26 cellular contexts compared by ENCODE assay signal in genomic region chr10:98432330-98432729, GRCh38. TPM values are rescaled to one million over a fixed set of nuclear protein-coding genes. Genes with fewer than 3 reads are reported as not detected.
A peak's percentile ranks its signal among the peaks of the same experiment; 100 is the strongest.
DNase-seq lines count a peak whose midpoint lies in the region; FAIRE-seq and TF ChIP-seq lines count a peak whose summit lies in the region.
"Had no signal": no experiment of that assay in that cellular context is flagged by ENCODE, and none has a peak within 500 bp of the region (broad histone marks: within the 10 kb centered on the region; RNA-seq: fewer than 3 reads in every experiment).

No MANE protein-coding gene starts in this region.

- H3K36me3 ChIP-seq in mammary epithelial cell (ENCODE audit: insufficient read depth, low read length) (peaks cover 16% of the 10 kb centered on the region), A673 (ENCODE audit: insufficient read depth, low read length, poor library complexity, severe bottlenecking) (peaks cover 7% of the 10 kb centered on the region)
- H3K36me3 ChIP-seq: BE2C had no signal

- no peak overlapping the region for H3K27ac ChIP-seq in mammary epithelial cell (ENCODE audit: insufficient read depth, low read depth, low read length)
- no peak overlapping the region for H3K27ac ChIP-seq in A673 (ENCODE audit: low read depth, low read length, poor library complexity, severe bottlenecking)
- H3K27ac ChIP-seq: 22Rv1; BLaER1 treated with 17β-estradiol and CSF1 and Interleukin-3, amounts not matched to agents 10 nM and 100 nM had no signal

- POLR2A ChIA-PET in MCF 10A (lab: Yijun Ruan, JAX) (no interaction called here), A673 (lab: Charles Lee; ENCODE audit: low non-redundant PET) (no interaction called here)

- no peak overlapping the region for H3K27ac Mint-ChIP-seq in MCF 10A (ENCODE audit: low read depth, unreplicated experiment)
- H3K27ac Mint-ChIP-seq: CD14-positive monocyte; CD4-positive, alpha-beta T cell; GM23338 had no signal

- H3K4me1 ChIP-seq in mammary epithelial cell (ENCODE audit: insufficient read depth, low read length) (no peaks in the 10 kb centered on the region), A673 (ENCODE audit: insufficient read depth, low read length, poor library complexity, severe bottlenecking) (no peaks in the 10 kb centered on the region)
- H3K4me1 ChIP-seq: BE2C, HAP-1 had no signal

- H3K36me3 Mint-ChIP-seq in MCF 10A (ENCODE audit: insufficient read depth, unreplicated experiment) = peaks cover 54% of the 10 kb centered on the region

- H3K4me2 ChIP-seq in mammary epithelial cell (ENCODE audit: insufficient read depth, low read depth, low read length) = no peak overlapping the region
- H3K4me2 ChIP-seq: BLaER1 treated with 17β-estradiol and CSF1 and Interleukin-3, amounts not matched to agents 10 nM and 100 nM; GM23338 had no signal

- CTCF ChIA-PET in mammary epithelial cell (lab: Charles Lee; ENCODE audit: low non-redundant PET) = no interaction called here
- CTCF ChIA-PET in MCF 10A (lab: Yijun Ruan, JAX) = no interaction called here
- CTCF ChIA-PET in A673 (lab: Charles Lee) = no interaction called here

- in situ Hi-C loops in mammary epithelial cell (cut with MboI; ENCODE audit: low sequenced_read_pairs in 2 of 2) = no loop called here

- H3K4me3 ChIP-seq in mammary epithelial cell (replicated peaks in 1 of 3; ENCODE audit: insufficient read depth in 1 of 3, low read depth in 2 of 3, low read length in 3 of 3) (no peak overlapping the region), A673 (ENCODE audit: low read depth, low read length, poor library complexity, severe bottlenecking) (no peak overlapping the region)
- H3K4me3 ChIP-seq: BLaER1 treated with 17β-estradiol and CSF1 and Interleukin-3, amounts not matched to agents 10 nM and 100 nM; GM23338; HAP-1 had no signal

- intact Hi-C loops in mammary epithelial cell (cut with micrococcal nuclease) = no loop called here
- intact Hi-C loops in MCF 10A (cut with micrococcal nuclease) = no loop called here
- intact Hi-C loops in A673 (cut with micrococcal nuclease; ENCODE audit: unreplicated experiment) = no loop called here

- no peak for TF ChIP-seq CTCF in mammary epithelial cell (conservative IDR thresholded peaks at IDR 0.05 in 1 of 2, IDR thresholded peaks at IDR 0.05 in 1 of 2; ENCODE audit: extremely low read depth in 1 of 2, insufficient read depth in 1 of 2, low read depth in 1 of 2, low read length in 2 of 2)
- TF ChIP-seq CTCF in MCF 10A (IDR thresholded peaks at IDR 0.05; ENCODE audit: unreplicated experiment) = no peak
- TF ChIP-seq CTCF in A673 (conservative IDR thresholded peaks at IDR 0.05; ENCODE audit: low read depth, low read length) = no peak

- H3K9ac ChIP-seq in mammary epithelial cell (ENCODE audit: insufficient read depth, low read length) = no peak overlapping the region
- H3K9ac ChIP-seq: BLaER1 treated with 17β-estradiol and CSF1 and Interleukin-3, amounts not matched to agents 10 nM and 100 nM had no signal

- no peak overlapping the region for H3K4me3 Mint-ChIP-seq in MCF 10A (ENCODE audit: unreplicated experiment)
- H3K4me3 Mint-ChIP-seq: CD14-positive monocyte; CD4-positive, alpha-beta T cell; CD8-positive, alpha-beta memory T cell; GM23338 had no signal

- no peaks in the 10 kb centered on the region for H3K27me3 Mint-ChIP-seq in MCF 10A (ENCODE audit: insufficient read depth, unreplicated experiment)
- H3K27me3 Mint-ChIP-seq: CD4-positive, alpha-beta T cell; CD8-positive, alpha-beta memory T cell had no signal

- peak; percentile 26 for FAIRE-seq in endometrium (lab: Jason Lieb, UNC)
- FAIRE-seq: A204.1, D721Med, GM12891, GM18507 had no signal

- no peaks in the 10 kb centered on the region for H4K20me1 ChIP-seq in mammary epithelial cell (ENCODE audit: insufficient read depth, low read length)

- no peaks in the 10 kb centered on the region for H3K9me3 Mint-ChIP-seq in MCF 10A (ENCODE audit: unreplicated experiment)

- no peaks in the 10 kb centered on the region for H3K27me3 ChIP-seq in mammary epithelial cell (ENCODE audit: insufficient read depth, low read length)
- no peaks in the 10 kb centered on the region for H3K27me3 ChIP-seq in A673 (replicated peaks; ENCODE audit: insufficient read depth, low read depth, low read length, poor library complexity)
- H3K27me3 ChIP-seq: BLaER1 treated with 17β-estradiol and CSF1 and Interleukin-3, amounts not matched to agents 10 nM and 100 nM had no signal

- no peak for DNase-seq in mammary epithelial cell
- DNase-seq in MCF 10A (ENCODE audit: unreplicated experiment) = no peak
- no peak for DNase-seq in A673 (ENCODE audit: low spot score)
- DNase-seq in OCI-M1 (lab: John Stamatoyannopoulos, UW) = peak; percentile 19
- no peak for DNase-seq in GM03348 (ENCODE audit: low spot score)
- no peak for DNase-seq in SHP77 (lab: John Stamatoyannopoulos, UW)
- DNase-seq in NCI-H1417 (lab: John Stamatoyannopoulos, UW) = no peak
- DNase-seq: ACHN; AML-193; BE2C; CD4-positive, alpha-beta T cell; CD8-positive, alpha-beta memory T cell; DMS 273 treated with DMSO at 0.1 percent for 48 hours; DMS79; EL; GDM1 had no signal

- H3K9me3 ChIP-seq in mammary epithelial cell (replicated peaks; ENCODE audit: insufficient read depth, low read length) (no peaks in the 10 kb centered on the region), A673 (ENCODE audit: low read depth, low read length, poor library complexity, severe bottlenecking) (peaks cover 4% of the 10 kb centered on the region)
- H3K9me3 ChIP-seq: BE2C, HAP-1 had no signal

- H3K4me1 Mint-ChIP-seq in MCF 10A (ENCODE audit: insufficient read depth, unreplicated experiment) = no peaks in the 10 kb centered on the region
- H3K4me1 Mint-ChIP-seq: GM23338 had no signal

- H2AFZ ChIP-seq in mammary epithelial cell (ENCODE audit: low read depth, low read length) = no peak overlapping the region
- H2AFZ ChIP-seq: GM23338 had no signal

- H3K79me2 ChIP-seq in mammary epithelial cell (ENCODE audit: insufficient read depth, low read length) = no peaks in the 10 kb centered on the region

- BruUV-seq in mammary epithelial cell (replicated peaks; lab: Mats Ljungman, UMichigan) = TSS peak; percentile 24
- no TSS peak for BruUV-seq in MCF 10A (replicated peaks; lab: Mats Ljungman, UMichigan)
- BruUV-seq in A673 (replicated peaks; lab: Mats Ljungman, UMichigan) = TSS peak; percentile 25

- dilution Hi-C loops in mammary epithelial cell (cut with HindIII; ENCODE audit: low sequenced_read_pairs) = no loop called here

- WGBS in mammary epithelial cell (ENCODE audit: low coverage, missing lambda C conversion rate) = 100% methylated on average over 1 of the region's 1 CpG

RNA-seq across cellular contexts. Expression of gene HPS1, which starts 14.4 kb away (rescaled TPM):
- total RNA-seq in mammary epithelial cell (10 to 100 TPM; 37.3 to 54.6 TPM), MCF 10A (2022) (40.5 and 41.8 TPM in 2 replicates), A673 (2021) (40.6 and 40.9 TPM in 2 replicates)
- 44.5 TPM for polyA plus RNA-seq in mammary epithelial cell
- 51.3 TPM for polyA minus RNA-seq in mammary epithelial cell

RNA-seq across cellular contexts. Expression of gene PYROXD2, which starts 17.3 kb away (rescaled TPM):
- total RNA-seq in mammary epithelial cell (10 to 100 TPM in 1 of 2 donors, 1 to 10 TPM in 1; 8.3 to 10.2 TPM), MCF 10A (2022) (4.0 and 7.9 TPM in 2 replicates), A673 (2021) (4.0 and 6.8 TPM in 2 replicates)
- 11.0 TPM for polyA plus RNA-seq in mammary epithelial cell
- polyA minus RNA-seq in mammary epithelial cell = 1.4 TPM
